In the genomic region with DNA sequence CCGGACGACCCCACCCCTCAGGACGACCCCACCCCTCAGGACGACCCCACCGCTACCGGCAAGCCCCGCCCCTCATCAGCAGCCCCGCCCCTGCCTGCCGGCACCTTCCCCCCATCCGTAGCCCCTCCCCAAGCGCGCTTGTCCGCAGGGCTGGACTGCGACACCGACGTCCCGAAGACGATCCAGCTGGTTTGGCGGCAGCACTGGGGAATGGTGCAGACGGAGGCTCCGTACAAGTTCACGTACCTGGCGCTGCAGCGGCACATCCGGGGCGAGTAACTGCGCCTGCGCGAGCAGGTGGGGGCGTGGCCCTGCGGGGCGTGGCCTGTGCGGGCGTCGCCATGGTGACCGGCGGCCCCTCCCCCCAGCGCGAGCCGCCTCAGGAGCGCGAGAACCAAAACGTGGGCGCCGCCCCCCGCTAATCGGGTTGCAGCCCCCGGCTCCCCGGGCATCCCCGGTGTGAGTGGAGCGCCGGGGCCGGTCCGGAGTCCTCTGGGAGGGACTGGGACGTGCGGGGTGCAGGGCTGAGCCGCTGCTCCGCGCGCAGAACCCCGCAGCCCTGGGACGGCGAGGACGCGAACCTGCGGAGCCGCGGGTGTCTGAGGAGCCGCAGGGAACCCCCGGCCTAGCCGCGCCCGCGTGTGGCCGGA, we compare ENCODE assay signal across 8 cellular contexts. TPM values are rescaled to one million over a fixed set of nuclear protein-coding genes. Genes with fewer than 3 reads are reported as not detected.
DNase-seq lines count a peak whose midpoint lies in the region; ATAC-seq lines count a peak whose summit lies in the region.

No MANE protein-coding gene starts in this region.

- ATAC-seq in HG03196 (IDR thresholded peaks at IDR 0.05; ENCODE audit: unreplicated experiment) (peak; percentile 38), esophagus mucosa (peak; percentile 43)
- peak; percentile 52 to 54 for ATAC-seq in naive thymus-derived CD8-positive, alpha-beta T cell
- peak; percentile 36 for ATAC-seq in stimulated activated effector memory CD8-positive, alpha-beta T cell treated with anti-CD3 and anti-CD28 coated beads, Interleukin-12 subunit alpha, Interleukin-12 subunit beta, amount 100 ng/mL, for 72 hours

- H3K36me3 Mint-ChIP-seq in naive thymus-derived CD8-positive, alpha-beta T cell: no peaks in the 10 kb centered on the region
- H3K36me3 Mint-ChIP-seq in stimulated activated effector memory CD8-positive, alpha-beta T cell treated with anti-CD3 and anti-CD28 coated beads, Interleukin-12 subunit alpha, Interleukin-12 subunit beta, amount 100 ng/mL, for 72 hours: peaks cover 30% of the 10 kb centered on the region

- peaks cover 7% of the 10 kb centered on the region for H3K27me3 ChIP-seq in NT2/D1 (ENCODE audit: insufficient read depth, insufficient read length)

- H3K27ac Mint-ChIP-seq in naive thymus-derived CD8-positive, alpha-beta T cell: peak overlapping the region in 7 of 10 donors; percentile 83 to 95 (median 89)
- H3K27ac Mint-ChIP-seq in stimulated activated effector memory CD8-positive, alpha-beta T cell treated with anti-CD3 and anti-CD28 coated beads, Interleukin-12 subunit alpha, Interleukin-12 subunit beta, amount 100 ng/mL, for 72 hours: no peak overlapping the region

- H3K27me3 Mint-ChIP-seq in naive thymus-derived CD8-positive, alpha-beta T cell: peaks cover 0 to 14% (median under 1%) of the 10 kb centered on the region in 5 donors

- peaks cover 7 to 19% (median 12%) of the 10 kb centered on the region in 4 donors for H3K4me1 Mint-ChIP-seq in naive thymus-derived CD8-positive, alpha-beta T cell
- H3K4me1 Mint-ChIP-seq in stimulated activated effector memory CD8-positive, alpha-beta T cell treated with anti-CD3 and anti-CD28 coated beads, Interleukin-12 subunit alpha, Interleukin-12 subunit beta, amount 100 ng/mL, for 72 hours: peaks cover 32% of the 10 kb centered on the region

- H3K9ac ChIP-seq in NT2/D1 (ENCODE audit: insufficient read length, low read depth): peak overlapping the region; percentile 79

- POLR2A ChIA-PET in naive thymus-derived CD8-positive, alpha-beta T cell (lab: Charles Lee): interaction anchor here (0.6 to 1.6 kb wide), 5 partner anchors 10 to 138 kb away, joined by 3 to 8 read pairs (median 3); no protein-coding TSS in a partner anchor

- no peaks in the 10 kb centered on the region for H3K36me3 ChIP-seq in NT2/D1 (ENCODE audit: insufficient read depth, insufficient read length, low read length)

- peaks cover 16% of the 10 kb centered on the region for H3K4me1 ChIP-seq in NT2/D1 (ENCODE audit: insufficient read depth, insufficient read length)

- H3K9me3 Mint-ChIP-seq in naive thymus-derived CD8-positive, alpha-beta T cell: no peaks in the 10 kb centered on the region
- H3K9me3 Mint-ChIP-seq in stimulated activated effector memory CD8-positive, alpha-beta T cell treated with anti-CD3 and anti-CD28 coated beads, Interleukin-12 subunit alpha, Interleukin-12 subunit beta, amount 100 ng/mL, for 72 hours: no peaks in the 10 kb centered on the region

- H3K9me3 ChIP-seq in NT2/D1 (ENCODE audit: insufficient read depth, low read length): no peaks in the 10 kb centered on the region

- H3K4me3 Mint-ChIP-seq in naive thymus-derived CD8-positive, alpha-beta T cell: peak overlapping the region; percentile 68 to 90 (median 79)
- H3K4me3 Mint-ChIP-seq in stimulated activated effector memory CD8-positive, alpha-beta T cell treated with anti-CD3 and anti-CD28 coated beads, Interleukin-12 subunit alpha, Interleukin-12 subunit beta, amount 100 ng/mL, for 72 hours: peak overlapping the region; percentile 63

- DNase-seq in NCI-H1417 (lab: John Stamatoyannopoulos, UW) (peak; percentile 76 to 89 (median 85)), NCI-H1417 treated with DMSO at 0.1 percent for 48 hours (lab: John Stamatoyannopoulos, UW) (no peak), NT2/D1 (ENCODE audit: low read depth, low spot score) (peak; percentile 57), activated T-cell treated with anti-CD3 and anti-CD28 coated beads for 48 hours (ENCODE audit: low read depth) (peak; percentile 86)
- peak; percentile 84 to 96 (median 92) for DNase-seq in naive thymus-derived CD8-positive, alpha-beta T cell
- peak; percentile 97 to 98 for DNase-seq in stimulated activated effector memory CD8-positive, alpha-beta T cell treated with anti-CD3 and anti-CD28 coated beads, Interleukin-12 subunit alpha, Interleukin-12 subunit beta, amount 100 ng/mL, for 72 hours (ENCODE audit: low spot score in 2 of 2)

- peak overlapping the region; percentile 51 for H3K4me3 ChIP-seq in NT2/D1 (ENCODE audit: insufficient read length, low read depth)

RNA-seq across cellular contexts. Expression of gene RNF223, which starts 4.9 kb away (rescaled TPM):
- 22.3 TPM for total RNA-seq in esophagus mucosa
- not detected for total RNA-seq in naive thymus-derived CD8-positive, alpha-beta T cell
- not detected for polyA plus RNA-seq in naive thymus-derived CD8-positive, alpha-beta T cell

RNA-seq across cellular contexts. Expression of gene C1orf159, which starts 46.7 kb away (rescaled TPM):
- 9.4 TPM for total RNA-seq in esophagus mucosa
- 10 to 100 TPM; 24.9 to 26.5 TPM for total RNA-seq in naive thymus-derived CD8-positive, alpha-beta T cell
- polyA plus RNA-seq in naive thymus-derived CD8-positive, alpha-beta T cell: 10 to 100 TPM in 1 of 3 donors, 1 to 10 TPM in 2; 3.2 to 10.7 (median 6.2) TPM

RNA-seq across cellular contexts. Expression of gene AGRN, which starts 49.3 kb away (rescaled TPM):
- 41.0 TPM for total RNA-seq in esophagus mucosa
- 1 to 10 TPM; 6.2 to 6.4 TPM for total RNA-seq in naive thymus-derived CD8-positive, alpha-beta T cell
- polyA plus RNA-seq in naive thymus-derived CD8-positive, alpha-beta T cell: under 1 TPM; 0.15 to 0.71 (median 0.47) TPM

RNA-seq across cellular contexts. Expression of gene ISG15, which starts 55.9 kb away (rescaled TPM):
- 12.1 TPM for total RNA-seq in esophagus mucosa
- 10 to 100 TPM; 30.3 to 30.7 TPM for total RNA-seq in naive thymus-derived CD8-positive, alpha-beta T cell
- polyA plus RNA-seq in naive thymus-derived CD8-positive, alpha-beta T cell: 100 to 1,000 TPM; 133 to 220 (median 217) TPM

Comparison
In these comparisons a context has a peak if more than half of its experiments do, and no peak if none do; other contexts are left out.
1. RNA of gene RNF223, which starts 4.9 kb away (total RNA-seq): 22.3 TPM in esophagus mucosa (single experiment); not detected in naive thymus-derived CD8-positive, alpha-beta T cell; every median in the first group is over 10 times any median in the second.
2. Peak in every context shown above with its lines, with median percentiles within 50 percentile points of each other: ATAC-seq.